In the genomic region with DNA sequence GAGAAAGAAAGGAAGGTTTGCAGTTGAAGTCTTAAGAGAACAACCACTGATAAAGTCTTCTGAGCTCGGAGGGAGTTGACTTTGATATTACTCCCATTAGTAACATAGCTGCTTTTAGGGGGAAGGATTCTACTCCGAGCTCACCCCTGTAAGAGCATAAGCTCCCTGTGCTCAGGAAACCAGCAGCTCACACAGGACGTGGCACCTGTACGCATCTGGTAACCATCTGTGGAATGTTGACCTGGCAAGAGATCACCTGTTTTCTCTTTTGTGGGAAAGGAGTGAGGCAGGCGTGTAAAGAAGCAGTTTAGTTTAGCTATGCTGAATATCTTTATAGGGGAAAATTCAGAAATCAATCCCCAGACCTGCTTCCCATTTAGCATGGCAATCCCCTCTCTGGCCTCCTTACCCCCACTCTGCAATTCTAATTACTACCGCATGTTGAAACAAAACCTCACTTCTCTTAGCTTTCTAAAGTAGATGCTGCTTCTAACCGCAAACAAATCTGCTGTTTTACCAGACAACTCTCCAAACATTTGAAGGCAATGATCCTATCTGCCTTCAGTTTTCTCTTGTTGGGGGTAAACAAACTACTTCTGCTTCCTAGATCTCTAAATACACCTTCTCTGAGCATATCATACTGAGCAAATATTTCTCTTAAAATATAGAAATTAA, we compare ENCODE assay signal across 25 cellular contexts.
DNase-seq lines count a peak whose midpoint lies in the region; TF ChIP-seq lines count a peak whose summit lies in the region.
"Had no signal": no experiment of that assay in that cellular context is flagged by ENCODE, and none has a peak within 500 bp of the region (broad histone marks: within the 10 kb centered on the region; RNA-seq: fewer than 3 reads in every experiment).

No MANE protein-coding gene starts in this region.

- no peaks in the 10 kb centered on the region for H3K79me2 ChIP-seq in OCI-LY3 (ENCODE audit: low read length)

- H3K9me3 ChIP-seq in OCI-LY3 (ENCODE audit: insufficient read depth, low read length): 0 out of 2 replicates have a peak, but pooled peaks cover 5% of the 10 kb centered on the region
- no peaks in the 10 kb centered on the region for H3K9me3 ChIP-seq in esophagus muscularis mucosa
- H3K9me3 ChIP-seq: BE2C had no signal

- H3K27me3 Mint-ChIP-seq in chondrocyte (ENCODE audit: low read depth): peaks cover 2% of the 10 kb centered on the region

- no peak overlapping the region for H3K27ac ChIP-seq in OCI-LY3 (ENCODE audit: low read length)
- no peak overlapping the region for H3K27ac ChIP-seq in esophagus muscularis mucosa (replicated peaks in 1 of 4)
- H3K27ac ChIP-seq: HL-60, RWPE1 had no signal

- no peak for TF ChIP-seq CTCF in HFF-Myc (IDR thresholded peaks at IDR 0.05; ENCODE audit: low read depth, low read length, missing control alignments)
- TF ChIP-seq CTCF in OCI-LY3 (IDR thresholded peaks at IDR 0.05; ENCODE audit: low read depth, low read length): no peak
- no peak for TF ChIP-seq CTCF in esophagus muscularis mucosa (IDR thresholded peaks at IDR 0.05)
- TF ChIP-seq CTCF in chondrocyte (IDR thresholded peaks at IDR 0.05): no peak

- H3K4me3 ChIP-seq in HFF-Myc (replicated peaks; ENCODE audit: low read depth, low read length) (no peak overlapping the region), OCI-LY3 (ENCODE audit: low read length) (no peak overlapping the region), esophagus muscularis mucosa (no peak overlapping the region)

- intact Hi-C loops in esophagus muscularis mucosa (cut with DNase I): no loop called here

- no peak for TF ChIP-seq EP300 in esophagus muscularis mucosa (IDR thresholded peaks at IDR 0.05)

- no peaks in the 10 kb centered on the region for H4K20me1 ChIP-seq in OCI-LY3 (ENCODE audit: insufficient read depth, low read length)

- WGBS in esophagus muscularis mucosa: 55% methylated on average over 7 of the region's 7 CpGs

- DNase-seq in DMS 273 (lab: John Stamatoyannopoulos, UW; ENCODE audit: unreplicated experiment) (peak; percentile 56), HFF-Myc (ENCODE audit: extremely low read depth, low read depth) (peak; percentile 31), esophagus muscularis mucosa (ENCODE audit: extremely low spot score) (peak; percentile 31), NCI-H2029 treated with DMSO at 0.1 percent for 48 hours (lab: John Stamatoyannopoulos, UW) (no peak), anterior cingulate cortex (lab: John Stamatoyannopoulos, UW) (no peak), chondrocyte (ENCODE audit: low spot score) (no peak), NCI-H748 (lab: John Stamatoyannopoulos, UW; ENCODE audit: unreplicated experiment) (no peak)
- DNase-seq: 8988T; BE2C; CD4-positive, CD25-positive, alpha-beta regulatory T cell; COR-L47; DMS153; GF-D8; GOT3; Karpas-422; MM.1S; NCI-H1105; NCI-H2107; NCI-H526 treated with DMSO at 0.1 percent for 48 hours; OCI-M1; SIG-M5; T-cell had no signal

- H3K4me1 ChIP-seq in OCI-LY3 (ENCODE audit: low read length) (peaks cover 6% of the 10 kb centered on the region), esophagus muscularis mucosa (no peaks in the 10 kb centered on the region)
- H3K4me1 ChIP-seq: BE2C had no signal

- peaks cover 7% of the 10 kb centered on the region for H3K9me3 Mint-ChIP-seq in chondrocyte (ENCODE audit: low read depth)

- H2AFZ ChIP-seq in OCI-LY3 (ENCODE audit: low read depth, low read length): no peak overlapping the region

- H3K4me2 ChIP-seq in OCI-LY3 (ENCODE audit: low read length): peak overlapping the region; percentile 23; the same call in 1 of the 2 replicates

- H3K4me3 Mint-ChIP-seq in chondrocyte (ENCODE audit: unreplicated experiment): no peak overlapping the region
- H3K4me3 Mint-ChIP-seq: CD4-positive, CD25-positive, alpha-beta regulatory T cell; T-cell had no signal

- H3K4me1 Mint-ChIP-seq in chondrocyte (ENCODE audit: low read depth): no peaks in the 10 kb centered on the region
- H3K4me1 Mint-ChIP-seq: CD4-positive, CD25-positive, alpha-beta regulatory T cell; T-cell had no signal

- H3K36me3 ChIP-seq in OCI-LY3 (replicated peaks; ENCODE audit: low read depth, low read length) (no peaks in the 10 kb centered on the region), esophagus muscularis mucosa (no peaks in the 10 kb centered on the region)
- H3K36me3 ChIP-seq: BE2C had no signal

- no peak overlapping the region for H3K27ac Mint-ChIP-seq in chondrocyte (ENCODE audit: unreplicated experiment)
- H3K27ac Mint-ChIP-seq: T-cell had no signal

- H3K27me3 ChIP-seq in OCI-LY3 (ENCODE audit: low read depth, low read length) (peaks cover 7% of the 10 kb centered on the region), esophagus muscularis mucosa (no peaks in the 10 kb centered on the region)
- H3K27me3 ChIP-seq: BE2C had no signal

- no peaks in the 10 kb centered on the region for H3K36me3 Mint-ChIP-seq in chondrocyte (ENCODE audit: low read depth)
- H3K36me3 Mint-ChIP-seq: CD4-positive, CD25-positive, alpha-beta regulatory T cell; T-cell had no signal

- no peak for TF ChIP-seq POLR2A in esophagus muscularis mucosa (IDR thresholded peaks at IDR 0.05; ENCODE audit: low read depth)

- H3K9ac ChIP-seq in OCI-LY3 (ENCODE audit: low read length): no peak overlapping the region

Comparison
In these comparisons a context has a peak if more than half of its experiments do, and no peak if none do; other contexts are left out.
1. DNase-seq: peak in DMS 273 (single experiment), HFF-Myc (single experiment) and esophagus muscularis mucosa (single experiment); none in NCI-H2029 treated with DMSO at 0.1 percent for 48 hours (single experiment), anterior cingulate cortex (0 of 58), chondrocyte (single experiment) and NCI-H748 (single experiment).